In genomic region chr4:118424062-118424461, GRCh38 we compare ENCODE assay signal across 8 cellular contexts.
A peak's percentile ranks its signal among the peaks of the same experiment; 100 is the strongest.
DNase-seq lines count a peak whose midpoint lies in the region; ATAC-seq and TF ChIP-seq lines count a peak whose summit lies in the region.
"Not testable (repeated sequence)": the region's sequence is repeated elsewhere in the genome, so short reads cannot be mapped to it uniquely, and the experiment has no call there.

No MANE protein-coding gene starts in this region.

- peak; percentile 14 for DNase-seq in CD1c-positive myeloid dendritic cell (ENCODE audit: extremely low spot score)
- peak; percentile 50 for DNase-seq in IMR-90
- peak; percentile 39 for DNase-seq in NOMO-1 treated with DMSO at 0.1 percent for 48 hours (lab: John Stamatoyannopoulos, UW; ENCODE audit: unreplicated experiment)
- peak; percentile 3 to 40 for DNase-seq in activated CD4-positive, alpha-beta T cell treated with anti-CD3 and anti-CD28 coated beads for 24 hours (ENCODE audit: low read depth in 2 of 2)
- peak in 38 of 58 donors; percentile 0 to 55 (median 9) for DNase-seq in anterior cingulate cortex (lab: John Stamatoyannopoulos, UW)
- DNase-seq in foreskin melanocyte, result peak; percentile 35
- peak; percentile 46 for DNase-seq in myocyte (ENCODE audit: low read depth)
- DNase-seq in stimulated activated CD4-positive, alpha-beta T cell treated with anti-CD3 and anti-CD28 coated beads, Interleukin-4, amount 100 ng/mL, for 48 hours (ENCODE audit: low read depth in 2 of 2), result peak; percentile 35 to 39

- H3K9me3 ChIP-seq in IMR-90 (ENCODE audit: control insufficient read depth, insufficient read depth, low read length), result not testable (repeated sequence)

- not testable (repeated sequence) for H2BK5ac ChIP-seq in IMR-90 (ENCODE audit: low read depth, low read length, poor library complexity, severe bottlenecking)

- 0 out of 3 replicates have a peak overlapping the region, but pooled peaks have one; percentile 53 for H2BK15ac ChIP-seq in IMR-90 (ENCODE audit: low read depth, low read length)

- not testable (repeated sequence) for TF ChIP-seq POLR2A in IMR-90 (IDR thresholded peaks at IDR 0.05; ENCODE audit: low read depth, low read length)

- peak overlapping the region; percentile 71 to 81; a peak in 2 of 4 replicates for H4K8ac ChIP-seq in IMR-90 (ENCODE audit: low read depth in 2 of 2, low read length in 2 of 2)

- H3K9me1 ChIP-seq in IMR-90 (ENCODE audit: insufficient read depth, low read length), result not testable (repeated sequence)

- CTCF ChIA-PET in IMR-90 (lab: Yijun Ruan, JAX), result interaction anchor here (0.6 kb wide), 4 partner anchors 11 to 803 kb away, joined by 3 read pairs; partner anchors contain the start of gene METTL14

- H3K9ac ChIP-seq in IMR-90 (ENCODE audit: low read depth, low read length), result peak overlapping the region; percentile 58; the same call in 1 of the 2 replicates

- peak overlapping the region; percentile 46; the same call in 1 of the 2 replicates for H3K18ac ChIP-seq in IMR-90 (ENCODE audit: low read depth, low read length)

- H3K23ac ChIP-seq in IMR-90 (ENCODE audit: low read depth, low read length), result not testable (repeated sequence)

- not testable (repeated sequence) for H3K4me3 ChIP-seq in IMR-90 (ENCODE audit: insufficient read depth, low read depth, low read length)

- not testable (repeated sequence) for H3K27me3 ChIP-seq in IMR-90 (ENCODE audit: control insufficient read depth, insufficient read depth, low read length)

- not testable (repeated sequence) for H3K27ac ChIP-seq in IMR-90 (ENCODE audit: insufficient read depth, low read length)

- in situ Hi-C loops in IMR-90 (cut with MboI; ENCODE audit: low sequenced_read_pairs), result not testable (repeated sequence)

- not testable (repeated sequence) for H3K56ac ChIP-seq in IMR-90 (ENCODE audit: extremely low read depth, insufficient read depth, low read length)

- peak overlapping the region; percentile 79; the same call in 1 of the 2 replicates for H2BK120ac ChIP-seq in IMR-90 (ENCODE audit: low read depth, low read length)

- not testable (repeated sequence) for H3K36me3 ChIP-seq in IMR-90 (ENCODE audit: control insufficient read depth, insufficient read depth, low read length)

- not testable (repeated sequence) for H3K79me1 ChIP-seq in IMR-90 (ENCODE audit: low read depth in 1 of 2, low read length in 2 of 2)

- POLR2A ChIA-PET in IMR-90 (lab: Charles Lee; ENCODE audit: unreplicated experiment), result not testable (repeated sequence)

- not testable (repeated sequence) for H2AK5ac ChIP-seq in IMR-90 (ENCODE audit: low read depth, low read length)

- H2AK9ac ChIP-seq in IMR-90 (replicated peaks; ENCODE audit: low read depth, low read length, poor library complexity), result not testable (repeated sequence)

- dilution Hi-C loops in IMR-90 (cut with HindIII; ENCODE audit: low sequenced_read_pairs, unreplicated experiment), result not testable (repeated sequence)

- not testable (repeated sequence) for ATAC-seq in IMR-90 (ENCODE audit: low read depth)

- intact Hi-C loops in IMR-90 (cut with micrococcal nuclease), result loop anchor here (10.0 kb wide), 2 partner anchors 261 to 541 kb away; partner anchors contain the start of gene METTL14

- peak overlapping the region; percentile 59; the same call in 1 of the 2 replicates for H3K4me2 ChIP-seq in IMR-90 (ENCODE audit: low read depth, low read length)

- H3K14ac ChIP-seq in IMR-90 (replicated peaks; ENCODE audit: low read depth, low read length), result peak overlapping the region; percentile 44; the same call in 1 of the 2 replicates

- H3K4me1 ChIP-seq in IMR-90 (ENCODE audit: control insufficient read depth, insufficient read depth, low read length), result not testable (repeated sequence)

- TF ChIP-seq RAD21 in IMR-90 (IDR thresholded peaks at IDR 0.05; ENCODE audit: low read length), result peak; percentile 61

- peak overlapping the region; percentile 52 for H4K91ac ChIP-seq in IMR-90 (ENCODE audit: insufficient read depth, low read depth, low read length)

- peak; percentile 52 for TF ChIP-seq CTCF in IMR-90 (conservative IDR thresholded peaks at IDR 0.05; ENCODE audit: low read depth, low read length)

- H2BK20ac ChIP-seq in IMR-90 (ENCODE audit: low read depth, low read length), result not testable (repeated sequence)

- BruUV-seq in IMR-90 (replicated peaks; lab: Mats Ljungman, UMichigan), result not testable (repeated sequence)

- H4K20me1 ChIP-seq in IMR-90 (ENCODE audit: insufficient read depth, low read length), result not testable (repeated sequence)

- peak overlapping the region; percentile 72; the same call in 1 of the 2 replicates for H3K4ac ChIP-seq in IMR-90 (ENCODE audit: low read depth, low read length)

- H2AFZ ChIP-seq in IMR-90 (replicated peaks; ENCODE audit: low read length, poor library complexity), result not testable (repeated sequence)

- no CpG with 5 or more reads among the region's 5 CpGs for WGBS in IMR-90 (ENCODE audit: extremely low coverage in 2 of 2, insufficient read length in 1 of 2), 2 experiments

- H4K5ac ChIP-seq in IMR-90 (ENCODE audit: low read depth, low read length), result peak overlapping the region; percentile 89; the same call in 1 of the 2 replicates

TF ChIP-seq in IMR-90, 13 proteins besides CTCF, POLR2A, EP300 and RAD21:
- TF ChIP-seq SMC3 (IDR thresholded peaks at IDR 0.05; ENCODE audit: low read depth, low read length), result peak; percentile 45
